10 cellular contexts compared by ENCODE assay signal in the genomic region with DNA sequence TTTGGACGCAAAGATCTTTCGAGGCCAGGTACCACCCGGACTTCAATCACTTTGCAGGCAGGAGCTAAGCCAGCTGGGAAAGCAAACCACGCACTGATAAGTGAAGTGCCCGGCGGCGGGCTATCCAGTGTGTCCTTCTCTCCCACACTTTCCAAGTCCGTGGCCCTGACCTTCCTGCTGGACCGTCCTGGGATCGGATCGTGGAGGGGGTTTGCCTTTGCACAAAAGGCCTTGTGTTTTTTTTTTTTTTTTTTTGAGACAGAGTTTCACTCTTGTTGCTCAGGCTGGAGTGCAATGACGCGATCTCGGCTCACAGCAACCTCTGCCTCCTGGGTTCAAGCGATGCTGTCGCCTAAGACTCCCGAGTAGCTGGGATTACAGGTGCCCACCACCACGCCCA. TPM values are rescaled to one million over a fixed set of nuclear protein-coding genes. Genes with fewer than 3 reads are reported as not detected.
A peak's percentile ranks its signal among the peaks of the same experiment; 100 is the strongest.
DNase-seq lines count a peak whose midpoint lies in the region; ATAC-seq and TF ChIP-seq lines count a peak whose summit lies in the region.
"Not testable (repeated sequence)": the region's sequence is repeated elsewhere in the genome, so short reads cannot be mapped to it uniquely, and the experiment has no call there.
"Had no signal": no experiment of that assay in that cellular context is flagged by ENCODE, and none has a peak within 500 bp of the region (broad histone marks: within the 10 kb centered on the region; RNA-seq: fewer than 3 reads in every experiment).

No MANE protein-coding gene starts in this region.

- H3K4me2 ChIP-seq in Loucy (ENCODE audit: low read depth, low read length, poor library complexity, severe bottlenecking): peak overlapping the region; percentile 84

- peak overlapping the region; percentile 94 for H3K9ac ChIP-seq in Loucy (ENCODE audit: low read depth, low read length, poor library complexity, severe bottlenecking)

- H2AFZ ChIP-seq in Loucy (ENCODE audit: low read length): not testable (repeated sequence)

- H3K27ac Mint-ChIP-seq in CD4-positive, alpha-beta T cell; activated CD4-positive, alpha-beta memory T cell treated with anti-CD3 and anti-CD28 coated beads, Interleukin-2, amount 10 ng/mL, durations not matched to agents 7 days and 5 days; central memory CD8-positive, alpha-beta T cell (ENCODE audit: low read depth); type B pancreatic cell: not testable (repeated sequence)
- peak overlapping the region in 2 of 6 donors; percentile 93 to 96 for H3K27ac Mint-ChIP-seq in naive B cell

- peak overlapping the region; percentile 94 for H3K4me3 ChIP-seq in Loucy (ENCODE audit: low read length, poor library complexity, severe bottlenecking)

- H3K9me2 ChIP-seq in Loucy (replicated peaks; ENCODE audit: low read depth, low read length): not testable (repeated sequence)

- peaks cover 34% of the 10 kb centered on the region for H3K4me1 ChIP-seq in Loucy (ENCODE audit: insufficient read depth, low read length, poor library complexity, severe bottlenecking)

- TF ChIP-seq CTCF in CD4-positive, alpha-beta T cell (IDR thresholded peaks at IDR 0.05); Loucy (conservative IDR thresholded peaks at IDR 0.05; ENCODE audit: low read length); type B pancreatic cell (conservative IDR thresholded peaks at IDR 0.05): not testable (repeated sequence)

- not testable (repeated sequence) for H3K36me3 ChIP-seq in Loucy (ENCODE audit: insufficient read depth, low read length)

- not testable (repeated sequence) for ATAC-seq in CD4-positive, alpha-beta T cell (ENCODE audit: poor library complexity); central memory CD8-positive, alpha-beta T cell (replicated peaks; ENCODE audit: extremely low read depth, poor library complexity, severe bottlenecking); naive B cell (ENCODE audit: low read depth in 2 of 2)

- not testable (repeated sequence) for H3F3A ChIP-seq in Loucy (ENCODE audit: low read depth)

- POLR2A ChIA-PET in CD4-positive, alpha-beta T cell (lab: Charles Lee): not testable (repeated sequence)
- POLR2A ChIA-PET in activated CD4-positive, alpha-beta memory T cell treated with anti-CD3 and anti-CD28 coated beads, Interleukin-2, amount 10 ng/mL, durations not matched to agents 7 days and 5 days (lab: Charles Lee): interaction anchor here (1.5 kb wide), 1 partner anchor 20 kb away, joined by 4 read pairs; no protein-coding TSS in a partner anchor

- H3K36me3 Mint-ChIP-seq in CD4-positive, alpha-beta T cell (ENCODE audit: low read depth): peaks cover 33% of the 10 kb centered on the region
- H3K36me3 Mint-ChIP-seq in activated CD4-positive, alpha-beta memory T cell treated with anti-CD3 and anti-CD28 coated beads, Interleukin-2, amount 10 ng/mL, durations not matched to agents 7 days and 5 days (ENCODE audit: low read depth): peaks cover 40% of the 10 kb centered on the region
- H3K36me3 Mint-ChIP-seq in central memory CD8-positive, alpha-beta T cell (ENCODE audit: insufficient read depth): peaks cover 22% of the 10 kb centered on the region
- H3K36me3 Mint-ChIP-seq in naive B cell: peaks cover 0 to 20% of the 10 kb centered on the region in 2 donors
- not testable (repeated sequence) for H3K36me3 Mint-ChIP-seq in type B pancreatic cell

- H3K4me3 Mint-ChIP-seq in CD4-positive, alpha-beta T cell: peak overlapping the region; percentile 30
- peak overlapping the region; percentile 21 for H3K4me3 Mint-ChIP-seq in activated CD4-positive, alpha-beta memory T cell treated with anti-CD3 and anti-CD28 coated beads, Interleukin-2, amount 10 ng/mL, durations not matched to agents 7 days and 5 days
- H3K4me3 Mint-ChIP-seq in central memory CD8-positive, alpha-beta T cell: peak overlapping the region; percentile 90
- H3K4me3 Mint-ChIP-seq in naive B cell: peak overlapping the region in 5 of 8 donors; percentile 61 to 95 (median 91)
- peak overlapping the region; percentile 20 for H3K4me3 Mint-ChIP-seq in type B pancreatic cell

- H3K27me3 Mint-ChIP-seq in CD4-positive, alpha-beta T cell; activated CD4-positive, alpha-beta memory T cell treated with anti-CD3 and anti-CD28 coated beads, Interleukin-2, amount 10 ng/mL, durations not matched to agents 7 days and 5 days; central memory CD8-positive, alpha-beta T cell; naive B cell; type B pancreatic cell: not testable (repeated sequence)

- not testable (repeated sequence) for H3K27me3 ChIP-seq in CD4-positive, alpha-beta T cell (ENCODE audit: control insufficient read depth, insufficient read depth, low read length); Loucy (ENCODE audit: insufficient read depth, low read length, poor library complexity, severe bottlenecking)

- peaks cover 42% of the 10 kb centered on the region for H3K4me1 Mint-ChIP-seq in CD4-positive, alpha-beta T cell (ENCODE audit: low read depth)
- H3K4me1 Mint-ChIP-seq in activated CD4-positive, alpha-beta memory T cell treated with anti-CD3 and anti-CD28 coated beads, Interleukin-2, amount 10 ng/mL, durations not matched to agents 7 days and 5 days: peaks cover 48% of the 10 kb centered on the region
- peaks cover 56% of the 10 kb centered on the region for H3K4me1 Mint-ChIP-seq in central memory CD8-positive, alpha-beta T cell
- H3K4me1 Mint-ChIP-seq in naive B cell: peaks cover 51 to 75% (median 65%) of the 10 kb centered on the region in 3 donors
- peaks cover 49% of the 10 kb centered on the region for H3K4me1 Mint-ChIP-seq in type B pancreatic cell (ENCODE audit: unreplicated experiment)

- H3K79me2 ChIP-seq in Loucy (ENCODE audit: insufficient read depth, low read length): peaks cover 40% of the 10 kb centered on the region

- H4K20me1 ChIP-seq in Loucy (ENCODE audit: insufficient read depth, low read length, poor library complexity, severe bottlenecking): not testable (repeated sequence)

- not testable (repeated sequence) for H3K27ac ChIP-seq in CD4-positive, alpha-beta T cell (ENCODE audit: low read depth, low read length)

- CTCF ChIA-PET in CD4-positive, alpha-beta T cell (lab: Charles Lee): not testable (repeated sequence)
- CTCF ChIA-PET in activated CD4-positive, alpha-beta memory T cell treated with anti-CD3 and anti-CD28 coated beads, Interleukin-2, amount 10 ng/mL, durations not matched to agents 7 days and 5 days (lab: Charles Lee): interaction anchor here (0.7 kb wide), 1 partner anchor 35 kb away, joined by 5 read pairs; no protein-coding TSS in a partner anchor

- not testable (repeated sequence) for H3K9me3 Mint-ChIP-seq in CD4-positive, alpha-beta T cell; activated CD4-positive, alpha-beta memory T cell treated with anti-CD3 and anti-CD28 coated beads, Interleukin-2, amount 10 ng/mL, durations not matched to agents 7 days and 5 days; central memory CD8-positive, alpha-beta T cell; naive B cell; type B pancreatic cell

- not testable (repeated sequence) for H3K9me3 ChIP-seq in CD4-positive, alpha-beta T cell (ENCODE audit: control insufficient read depth, low read length); Loucy (ENCODE audit: insufficient read depth, low read depth, low read length)

- not testable (repeated sequence) for DNase-seq in CD4-positive, alpha-beta T cell; activated CD4-positive, alpha-beta memory T cell treated with anti-CD3 and anti-CD28 coated beads, Interleukin-2, amount 10 ng/mL, durations not matched to agents 7 days and 5 days; central memory CD8-positive, alpha-beta T cell (ENCODE audit: low spot score in 2 of 2); naive B cell; type B pancreatic cell (ENCODE audit: extremely low spot score, unreplicated experiment)

- intact Hi-C loops in CD4-positive, alpha-beta T cell (cut with DNase I, micrococcal nuclease): loop anchor here in 1 of 2 experiments (5.0 kb wide), 2 partner anchors 36 to 44 kb away; no protein-coding TSS in a partner anchor

RNA-seq across cellular contexts. Expression of gene APOBEC3F, which starts 2.4 kb away (rescaled TPM):
- 1 to 10 TPM; 4.3 to 6.5 TPM for total RNA-seq in CD4-positive, alpha-beta T cell
- total RNA-seq in activated CD4-positive, alpha-beta memory T cell treated with anti-CD3 and anti-CD28 coated beads, Interleukin-2, amount 10 ng/mL, durations not matched to agents 7 days and 5 days: 10 to 100 TPM; 36.4 to 42.2 TPM
- 10 to 100 TPM; 32.0 to 56.2 (median 36.4) TPM for polyA plus RNA-seq in naive B cell (ENCODE audit: low read depth in 6 of 6)
- total RNA-seq in type B pancreatic cell (ENCODE audit: low replicate concordance): 14.9 and 18.9 TPM in 2 replicates

RNA-seq across cellular contexts. Expression of gene APOBEC3D, which starts 22.1 kb away (rescaled TPM):
- 1 to 10 TPM; 7.4 to 8.0 TPM for total RNA-seq in CD4-positive, alpha-beta T cell
- total RNA-seq in activated CD4-positive, alpha-beta memory T cell treated with anti-CD3 and anti-CD28 coated beads, Interleukin-2, amount 10 ng/mL, durations not matched to agents 7 days and 5 days: 10 to 100 TPM; 58.2 to 58.9 TPM
- 10 to 100 TPM; 10.4 to 33.9 (median 20.4) TPM for polyA plus RNA-seq in naive B cell (ENCODE audit: low read depth in 6 of 6)
- total RNA-seq in type B pancreatic cell (ENCODE audit: low replicate concordance): 3.9 and 6.9 TPM in 2 replicates

RNA-seq across cellular contexts. Expression of gene APOBEC3C, which starts 29.0 kb away (rescaled TPM):
- total RNA-seq in CD4-positive, alpha-beta T cell: 10 to 100 TPM; 13.9 to 14.8 TPM
- 100 to 1,000 TPM; 146 to 157 TPM for total RNA-seq in activated CD4-positive, alpha-beta memory T cell treated with anti-CD3 and anti-CD28 coated beads, Interleukin-2, amount 10 ng/mL, durations not matched to agents 7 days and 5 days
- 100 to 1,000 TPM; 296 to 326 (median 316) TPM for polyA plus RNA-seq in naive B cell (ENCODE audit: low read depth in 6 of 6)
- 26.0 and 55.3 TPM in 2 replicates for total RNA-seq in type B pancreatic cell (ENCODE audit: low replicate concordance)

RNA-seq across cellular contexts. Expression of gene APOBEC3G, which starts 34.0 kb away (rescaled TPM):
- 10 to 100 TPM; 18.8 to 20.6 TPM for total RNA-seq in CD4-positive, alpha-beta T cell
- 100 to 1,000 TPM; 145 to 146 TPM for total RNA-seq in activated CD4-positive, alpha-beta memory T cell treated with anti-CD3 and anti-CD28 coated beads, Interleukin-2, amount 10 ng/mL, durations not matched to agents 7 days and 5 days
- polyA plus RNA-seq in naive B cell (ENCODE audit: low read depth in 6 of 6): 100 to 1,000 TPM in 4 of 6 donors, 10 to 100 TPM in 2; 87.2 to 136 (median 120) TPM
- total RNA-seq in type B pancreatic cell (ENCODE audit: low replicate concordance): 5.6 and 8.0 TPM in 2 replicates

RNA-seq across cellular contexts. Expression of gene APOBEC3H, which starts 54.0 kb away (rescaled TPM):
- total RNA-seq in CD4-positive, alpha-beta T cell: under 1 TPM; 0.67 to 0.85 TPM
- total RNA-seq in activated CD4-positive, alpha-beta memory T cell treated with anti-CD3 and anti-CD28 coated beads, Interleukin-2, amount 10 ng/mL, durations not matched to agents 7 days and 5 days: 100 to 1,000 TPM; 126 to 128 TPM
- 1 to 10 TPM in 1 of 6 donors, under 1 TPM in 1, not detected in 4; 0.77 to 1.2 TPM for polyA plus RNA-seq in naive B cell (ENCODE audit: low read depth in 6 of 6)
- total RNA-seq in type B pancreatic cell (ENCODE audit: low replicate concordance): 0.63 and 1.1 TPM in 2 replicates
- total RNA-seq: A673, Caco-2, GM23248, H7 had no signal
- polyA plus RNA-seq: GM23248 had no signal

Comparison
In these comparisons a context has a peak if more than half of its experiments do, and no peak if none do; other contexts are left out.
1. H3K4me3 Mint-ChIP-seq: peak in every context shown above with its lines; median percentile 91 in naive B cell; 90 in central memory CD8-positive, alpha-beta T cell; 30 in CD4-positive, alpha-beta T cell; 21 in activated CD4-positive, alpha-beta memory T cell treated with anti-CD3 and anti-CD28 coated beads, Interleukin-2, amount 10 ng/mL, durations not matched to agents 7 days and 5 days; 20 in type B pancreatic cell.